ENCODE assay signal across 7 cellular contexts in the genomic region with DNA sequence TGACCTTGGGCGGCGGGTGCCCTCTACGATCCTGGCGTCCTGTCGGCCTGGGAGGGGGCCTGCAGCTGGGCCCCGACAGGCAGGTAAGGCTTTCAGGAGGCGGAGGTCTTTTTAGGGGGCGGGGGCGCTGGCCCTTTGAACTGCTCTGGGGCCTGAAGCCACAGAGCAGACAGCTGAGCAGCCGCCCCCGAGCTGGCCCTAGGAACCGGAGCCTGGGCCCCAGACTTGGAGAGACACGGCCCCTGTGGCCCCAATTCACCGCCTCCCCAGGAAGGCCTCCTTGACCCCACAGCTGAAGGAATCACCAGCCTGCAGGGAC. TPM values are rescaled to one million over a fixed set of nuclear protein-coding genes. Genes with fewer than 3 reads are reported as not detected.
A peak's percentile ranks its signal among the peaks of the same experiment; 100 is the strongest.
DNase-seq lines count a peak whose midpoint lies in the region; ATAC-seq, FAIRE-seq and TF ChIP-seq lines count a peak whose summit lies in the region.

No MANE protein-coding gene starts in this region.

- no peak for TF ChIP-seq CTCF in kidney (IDR thresholded peaks at IDR 0.05; ENCODE audit: borderline replicate concordance, extremely low read depth, insufficient read depth)

- peak; percentile 17 for ATAC-seq in HG02870 (IDR thresholded peaks at IDR 0.05; ENCODE audit: unreplicated experiment)
- no peak for ATAC-seq in HG03196 (IDR thresholded peaks at IDR 0.05; ENCODE audit: unreplicated experiment)

- no peak for FAIRE-seq in kidney (lab: Jason Lieb, UNC)

- H3K4me3 ChIP-seq in adipocyte (ENCODE audit: low read length) (peak overlapping the region; percentile 76), kidney (ENCODE audit: low read length in 2 of 2) (peak overlapping the region; percentile 49 to 65)

- H3K9me3 ChIP-seq in adipocyte (ENCODE audit: control insufficient read depth, low read length) (no peaks in the 10 kb centered on the region), kidney (ENCODE audit: control insufficient read depth in 1 of 2, low read length in 2 of 2) (no peaks in the 10 kb centered on the region)

- H3K9ac ChIP-seq in adipocyte (ENCODE audit: low read length): peak overlapping the region; percentile 88
- H3K9ac ChIP-seq in kidney (ENCODE audit: low read length in 2 of 2): peak overlapping the region; percentile 65 to 69

- DNase-seq in adipocyte (ENCODE audit: low read depth) (no peak), kidney (no peak), AG20443 (ENCODE audit: low spot score) (no peak), UCSD-AML1 (lab: John Stamatoyannopoulos, UW; ENCODE audit: unreplicated experiment) (no peak)

- H3K27ac ChIP-seq in kidney (ENCODE audit: low read depth in 2 of 2, low read length in 2 of 2) (peak overlapping the region; percentile 70 to 74), temporal lobe (ENCODE audit: low read depth, low read length) (peak overlapping the region; percentile 78)

- H3K36me3 ChIP-seq in adipocyte (ENCODE audit: control insufficient read depth, insufficient read depth, low read length, severe bottlenecking) (no peaks in the 10 kb centered on the region), kidney (ENCODE audit: control insufficient read depth in 1 of 2, insufficient read depth in 2 of 2, low read length in 2 of 2) (no peaks in the 10 kb centered on the region)

- no peaks in the 10 kb centered on the region for H3K27me3 ChIP-seq in adipocyte (replicated peaks; ENCODE audit: control insufficient read depth, insufficient read depth, low read length)

- intact Hi-C loops in kidney (cut with DNase I): no loop called here

- peaks cover 38% of the 10 kb centered on the region for H3K4me1 ChIP-seq in adipocyte (ENCODE audit: control insufficient read depth, insufficient read depth, low read length)
- peaks cover 35 to 44% of the 10 kb centered on the region in 2 donors for H3K4me1 ChIP-seq in kidney (ENCODE audit: control insufficient read depth in 1 of 2, insufficient read depth in 1 of 2, low read depth in 1 of 2, low read length in 2 of 2)

RNA-seq across cellular contexts. Expression of gene CERK, which starts 0.5 kb away (rescaled TPM):
- total RNA-seq in kidney (28.2 TPM), temporal lobe (32.9 TPM)
- polyA plus RNA-seq in kidney (ENCODE audit: insufficient read depth, low read depth, low replicate concordance): 21.6 TPM

RNA-seq across cellular contexts. Expression of gene TBC1D22A, which starts 23.8 kb away (rescaled TPM):
- total RNA-seq in kidney (39.4 TPM), temporal lobe (4.7 TPM)
- polyA plus RNA-seq in kidney (ENCODE audit: insufficient read depth, low read depth, low replicate concordance): 24.6 TPM
